In the genomic region with DNA sequence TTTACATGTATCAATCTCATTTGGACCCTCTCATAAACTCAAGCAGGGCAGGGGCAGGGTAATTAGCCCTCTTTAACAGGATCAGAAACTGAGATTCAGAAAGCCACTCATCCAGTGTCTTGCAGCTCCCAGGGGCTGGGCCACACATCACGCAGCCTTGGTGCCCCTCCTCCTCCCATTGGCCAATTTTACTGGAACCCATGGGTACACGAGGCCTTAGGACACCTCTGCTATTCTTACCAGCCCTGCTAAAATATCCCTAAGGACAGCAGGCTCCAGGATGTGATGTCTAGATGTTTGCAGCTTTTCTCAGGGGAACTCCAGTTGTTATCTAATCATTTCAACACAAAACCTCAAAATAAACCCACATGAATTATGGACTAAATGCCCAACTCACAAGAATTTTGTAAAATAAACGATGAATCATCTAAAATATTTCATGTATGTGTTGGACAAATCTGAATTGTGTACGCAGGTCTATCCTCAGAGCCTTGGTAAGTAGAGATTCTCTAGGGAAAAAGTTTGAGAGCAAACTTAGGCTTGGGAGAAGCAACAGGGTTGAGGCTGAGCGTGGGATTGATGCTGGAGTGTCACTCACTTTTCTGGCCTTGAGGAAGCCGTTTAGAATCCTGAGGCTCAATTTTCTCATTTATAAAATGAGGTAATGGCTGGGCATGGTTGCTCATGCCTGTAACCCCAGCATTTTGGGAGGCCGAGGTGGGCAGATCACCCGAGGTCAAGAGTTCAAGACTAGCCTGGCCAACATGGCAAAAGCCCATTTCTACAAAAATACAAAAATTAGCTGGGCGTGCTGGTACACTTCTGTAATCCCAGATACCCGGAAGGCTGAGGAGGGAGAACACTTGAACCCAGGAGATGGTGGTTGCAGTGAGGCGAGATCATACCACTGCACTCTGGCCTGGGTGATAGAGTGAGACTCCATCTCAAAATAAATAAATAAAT, we compare ENCODE assay signal across 14 cellular contexts.
DNase-seq lines count a peak whose midpoint lies in the region; TF ChIP-seq lines count a peak whose summit lies in the region.
"Had no signal": no experiment of that assay in that cellular context is flagged by ENCODE, and none has a peak within 500 bp of the region (broad histone marks: within the 10 kb centered on the region; RNA-seq: fewer than 3 reads in every experiment).

No MANE protein-coding gene starts in this region.

- no peaks in the 10 kb centered on the region for H3K9me3 ChIP-seq in uterus

- H3K36me3 ChIP-seq in uterus: no peaks in the 10 kb centered on the region

- no peak overlapping the region for H3K27ac ChIP-seq in uterus

- H3K27ac Mint-ChIP-seq in activated CD4-positive, alpha-beta T cell treated with anti-CD3 and anti-CD28 coated beads, Interleukin-2, amount 10 ng/mL, durations not matched to agents 7 days and 5 days: no peak overlapping the region
- H3K27ac Mint-ChIP-seq: CD4-positive, alpha-beta T cell; T-helper 17 cell had no signal

- no peaks in the 10 kb centered on the region for H3K27me3 ChIP-seq in uterus

- H3K9me3 Mint-ChIP-seq in activated CD4-positive, alpha-beta T cell treated with anti-CD3 and anti-CD28 coated beads, Interleukin-2, amount 10 ng/mL, durations not matched to agents 7 days and 5 days: peaks cover under 1% of the 10 kb centered on the region
- H3K9me3 Mint-ChIP-seq: CD4-positive, alpha-beta T cell had no signal

- no peak overlapping the region for H3K4me3 ChIP-seq in uterus

- DNase-seq in AG08395 (ENCODE audit: low spot score): peak; percentile 85
- DNase-seq in HT1080 (ENCODE audit: low read depth): peak; percentile 86
- DNase-seq in brain pericyte (ENCODE audit: low read depth, low spot score): peak; percentile 75
- DNase-seq in kidney glomerular epithelial cell (lab: John Stamatoyannopoulos, UW): peak; percentile 87
- no peak for DNase-seq in T-helper 1 cell
- DNase-seq in UCSD-AML1 (lab: John Stamatoyannopoulos, UW; ENCODE audit: unreplicated experiment): no peak
- no peak for DNase-seq in activated CD4-positive, alpha-beta T cell treated with anti-CD3 and anti-CD28 coated beads, Interleukin-2, amount 10 ng/mL, durations not matched to agents 7 days and 5 days
- no peak for DNase-seq in uterus
- DNase-seq: activated CD8-positive, alpha-beta memory T cell treated with anti-CD3 and anti-CD28 coated beads for 24 hours; CD4-positive, alpha-beta T cell; KG1; NCI-H524 treated with DMSO at 0.1 percent for 48 hours; small intestine; T-helper 17 cell had no signal

- intact Hi-C loops in uterus (cut with DNase I; ENCODE audit: low total_unique reads): no loop called here

- POLR2A ChIA-PET in activated CD4-positive, alpha-beta T cell treated with anti-CD3 and anti-CD28 coated beads, Interleukin-2, amount 10 ng/mL, durations not matched to agents 7 days and 5 days (lab: Charles Lee): no interaction called here

- H3K36me3 Mint-ChIP-seq in activated CD4-positive, alpha-beta T cell treated with anti-CD3 and anti-CD28 coated beads, Interleukin-2, amount 10 ng/mL, durations not matched to agents 7 days and 5 days (ENCODE audit: low read depth): no peaks in the 10 kb centered on the region

- no peak overlapping the region for H3K4me3 Mint-ChIP-seq in activated CD4-positive, alpha-beta T cell treated with anti-CD3 and anti-CD28 coated beads, Interleukin-2, amount 10 ng/mL, durations not matched to agents 7 days and 5 days
- H3K4me3 Mint-ChIP-seq: CD4-positive, alpha-beta T cell; T-helper 17 cell had no signal

- peaks cover 12% of the 10 kb centered on the region for H3K4me1 Mint-ChIP-seq in activated CD4-positive, alpha-beta T cell treated with anti-CD3 and anti-CD28 coated beads, Interleukin-2, amount 10 ng/mL, durations not matched to agents 7 days and 5 days

- TF ChIP-seq CTCF in uterus (IDR thresholded peaks at IDR 0.05): no peak

- peaks cover 0 to 4% of the 10 kb centered on the region in 2 donors for H3K4me1 ChIP-seq in uterus

- no peaks in the 10 kb centered on the region for H3K27me3 Mint-ChIP-seq in activated CD4-positive, alpha-beta T cell treated with anti-CD3 and anti-CD28 coated beads, Interleukin-2, amount 10 ng/mL, durations not matched to agents 7 days and 5 days
- H3K27me3 Mint-ChIP-seq: CD4-positive, alpha-beta T cell; T-helper 17 cell had no signal

- CTCF ChIA-PET in activated CD4-positive, alpha-beta T cell treated with anti-CD3 and anti-CD28 coated beads, Interleukin-2, amount 10 ng/mL, durations not matched to agents 7 days and 5 days (lab: Charles Lee): interaction anchor here (0.8 kb wide), 1 partner anchor 72 kb away, joined by 3 read pairs; no protein-coding TSS in a partner anchor

- TF ChIP-seq POLR2A in uterus (IDR thresholded peaks at IDR 0.05): no peak

Comparison
In these comparisons a context has a peak if more than half of its experiments do, and no peak if none do; other contexts are left out.
1. DNase-seq: peak in AG08395 (single experiment), HT1080 (single experiment), brain pericyte (single experiment) and kidney glomerular epithelial cell (single experiment); none in T-helper 1 cell (0 of 5), UCSD-AML1 (single experiment), activated CD4-positive, alpha-beta T cell treated with anti-CD3 and anti-CD28 coated beads, Interleukin-2, amount 10 ng/mL, durations not matched to agents 7 days and 5 days (single experiment) and uterus (0 of 2).